In genomic region chrX:30275498-30275897, GRCh38 we compare ENCODE assay signal across 2 cellular contexts.
TF ChIP-seq lines count a peak whose summit lies in the region.

No MANE protein-coding gene starts in this region.

TF ChIP-seq in GM12878, 131 proteins besides CTCF, POLR2A, EP300 and RAD21:
- TF ChIP-seq MEF2A (IDR thresholded peaks at IDR 0.05; ENCODE audit: insufficient read depth, low read depth, low read length): no peak
- TF ChIP-seq SMC3 (IDR thresholded peaks at IDR 0.05; ENCODE audit: borderline replicate concordance, low read length): peak; percentile 42; the same call in 1 of the 2 replicates

TF ChIP-seq in liver, 16 proteins besides CTCF, POLR2A, EP300 and RAD21:
- TF ChIP-seq EGR1 (IDR thresholded peaks at IDR 0.05; ENCODE audit: low read depth in 2 of 2) (no peak), YY1 (IDR thresholded peaks at IDR 0.05) (no peak), RXRA (IDR thresholded peaks at IDR 0.05) (no peak), GABPA (IDR thresholded peaks at IDR 0.05 in 1 of 2, conservative IDR thresholded peaks at IDR 0.05 in 1 of 2) (no peak), HNF4G (IDR thresholded peaks at IDR 0.05) (no peak), HNF4A (conservative IDR thresholded peaks at IDR 0.05) (no peak), JUND (IDR thresholded peaks at IDR 0.05) (no peak), SP1 (IDR thresholded peaks at IDR 0.05) (no peak), ZBTB33 (IDR thresholded peaks at IDR 0.05) (no peak), TAF1 (conservative IDR thresholded peaks at IDR 0.05) (no peak), FOXA2 (IDR thresholded peaks at IDR 0.05) (no peak), FOXA1 (IDR thresholded peaks at IDR 0.05) (no peak), ATF3 (IDR thresholded peaks at IDR 0.05) (no peak), MAX (IDR thresholded peaks at IDR 0.05) (no peak), NR2F2 (IDR thresholded peaks at IDR 0.05) (no peak)
- TF ChIP-seq, protein P1, sequence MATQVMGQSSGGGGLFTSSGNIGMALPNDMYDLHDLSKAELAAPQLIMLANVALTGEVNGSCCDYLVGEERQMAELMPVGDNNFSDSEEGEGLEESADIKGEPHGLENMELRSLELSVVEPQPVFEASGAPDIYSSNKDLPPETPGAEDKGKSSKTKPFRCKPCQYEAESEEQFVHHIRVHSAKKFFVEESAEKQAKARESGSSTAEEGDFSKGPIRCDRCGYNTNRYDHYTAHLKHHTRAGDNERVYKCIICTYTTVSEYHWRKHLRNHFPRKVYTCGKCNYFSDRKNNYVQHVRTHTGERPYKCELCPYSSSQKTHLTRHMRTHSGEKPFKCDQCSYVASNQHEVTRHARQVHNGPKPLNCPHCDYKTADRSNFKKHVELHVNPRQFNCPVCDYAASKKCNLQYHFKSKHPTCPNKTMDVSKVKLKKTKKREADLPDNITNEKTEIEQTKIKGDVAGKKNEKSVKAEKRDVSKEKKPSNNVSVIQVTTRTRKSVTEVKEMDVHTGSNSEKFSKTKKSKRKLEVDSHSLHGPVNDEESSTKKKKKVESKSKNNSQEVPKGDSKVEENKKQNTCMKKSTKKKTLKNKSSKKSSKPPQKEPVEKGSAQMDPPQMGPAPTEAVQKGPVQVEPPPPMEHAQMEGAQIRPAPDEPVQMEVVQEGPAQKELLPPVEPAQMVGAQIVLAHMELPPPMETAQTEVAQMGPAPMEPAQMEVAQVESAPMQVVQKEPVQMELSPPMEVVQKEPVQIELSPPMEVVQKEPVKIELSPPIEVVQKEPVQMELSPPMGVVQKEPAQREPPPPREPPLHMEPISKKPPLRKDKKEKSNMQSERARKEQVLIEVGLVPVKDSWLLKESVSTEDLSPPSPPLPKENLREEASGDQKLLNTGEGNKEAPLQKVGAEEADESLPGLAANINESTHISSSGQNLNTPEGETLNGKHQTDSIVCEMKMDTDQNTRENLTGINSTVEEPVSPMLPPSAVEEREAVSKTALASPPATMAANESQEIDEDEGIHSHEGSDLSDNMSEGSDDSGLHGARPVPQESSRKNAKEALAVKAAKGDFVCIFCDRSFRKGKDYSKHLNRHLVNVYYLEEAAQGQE (IDR thresholded peaks at IDR 0.05): no peak
